In genomic region chr13:75569576-75569975, GRCh38 we compare ENCODE assay signal across 15 cellular contexts.
"Had no signal": no experiment of that assay in that cellular context is flagged by ENCODE, and none has a peak within 500 bp of the region (broad histone marks: within the 10 kb centered on the region; RNA-seq: fewer than 3 reads in every experiment).

No MANE protein-coding gene starts in this region.

- H3K9me3 ChIP-seq: esophagus muscularis mucosa, pancreas, right lobe of liver, testis, upper lobe of right lung had no signal

- H3K4me1 ChIP-seq: esophagus muscularis mucosa, pancreas, right lobe of liver, testis, upper lobe of right lung had no signal

- H3K4me1 Mint-ChIP-seq: immature natural killer cell had no signal

- H3K27ac Mint-ChIP-seq: T-helper 17 cell had no signal

- H3K4me3 Mint-ChIP-seq: immature natural killer cell; naive thymus-derived CD8-positive, alpha-beta T cell; T-helper 17 cell had no signal

- ATAC-seq: naive thymus-derived CD8-positive, alpha-beta T cell; pancreas; right lobe of liver; T-helper 17 cell; upper lobe of right lung had no signal

- H3K27ac ChIP-seq: esophagus muscularis mucosa, pancreas, right lobe of liver, testis, upper lobe of right lung had no signal

- H3K4me3 ChIP-seq: esophagus muscularis mucosa, pancreas, right lobe of liver, testis, upper lobe of right lung had no signal

- DNase-seq: activated CD4-positive, alpha-beta T cell treated with anti-CD3 and anti-CD28 coated beads, Interleukin-2, amount 50 U/mL, for 48 hours; aorta; cerebellar nuclear complex; effector CD4-positive, alpha-beta T cell; immature natural killer cell; mesendoderm; naive thymus-derived CD8-positive, alpha-beta T cell; pancreas; right lobe of liver; small intestine; stimulated activated CD4-positive, alpha-beta T cell treated with anti-CD3 and anti-CD28 coated beads, Interleukin-4, amount 100 ng/mL, for 1 hour; T-helper 17 cell; testis; upper lobe of right lung had no signal

- H3K9me3 Mint-ChIP-seq: immature natural killer cell; naive thymus-derived CD8-positive, alpha-beta T cell had no signal

- H3K27me3 Mint-ChIP-seq: naive thymus-derived CD8-positive, alpha-beta T cell; T-helper 17 cell had no signal

- H3K27me3 ChIP-seq: esophagus muscularis mucosa, pancreas, right lobe of liver, testis, upper lobe of right lung had no signal
